ENCODE assay signal across 1 cellular context in the genomic region with DNA sequence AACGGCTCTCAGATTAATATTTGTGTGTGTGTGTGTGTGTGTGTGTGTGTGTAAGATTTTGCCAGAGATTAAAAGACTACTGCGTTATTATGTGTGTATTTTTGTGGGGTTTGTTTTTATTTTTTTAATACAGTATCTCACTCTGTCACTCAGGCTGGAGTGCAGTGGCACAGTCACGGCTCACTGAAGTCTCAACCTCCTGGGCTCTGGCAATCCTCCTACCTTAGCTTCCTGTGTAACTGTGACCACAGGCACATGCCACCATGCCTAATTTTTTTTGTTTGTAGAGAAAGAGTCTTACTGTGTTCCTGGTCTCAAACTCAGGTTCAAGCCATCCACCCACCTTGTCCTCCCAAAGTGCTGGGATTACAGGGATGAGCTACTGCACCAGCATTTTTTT.
TF ChIP-seq lines count a peak whose summit lies in the region.

No MANE protein-coding gene starts in this region.

TF ChIP-seq in SK-N-SH, 30 proteins besides CTCF, POLR2A, EP300 and RAD21 (continued from another document):
- TF ChIP-seq, protein P1, sequence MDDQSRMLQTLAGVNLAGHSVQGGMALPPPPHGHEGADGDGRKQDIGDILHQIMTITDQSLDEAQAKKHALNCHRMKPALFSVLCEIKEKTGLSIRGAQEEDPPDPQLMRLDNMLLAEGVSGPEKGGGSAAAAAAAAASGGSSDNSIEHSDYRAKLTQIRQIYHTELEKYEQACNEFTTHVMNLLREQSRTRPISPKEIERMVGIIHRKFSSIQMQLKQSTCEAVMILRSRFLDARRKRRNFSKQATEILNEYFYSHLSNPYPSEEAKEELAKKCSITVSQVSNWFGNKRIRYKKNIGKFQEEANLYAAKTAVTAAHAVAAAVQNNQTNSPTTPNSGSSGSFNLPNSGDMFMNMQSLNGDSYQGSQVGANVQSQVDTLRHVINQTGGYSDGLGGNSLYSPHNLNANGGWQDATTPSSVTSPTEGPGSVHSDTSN (IDR thresholded peaks at IDR 0.05) = no peak
- TF ChIP-seq TCF12 (IDR thresholded peaks at IDR 0.05) = no peak
- no peak for TF ChIP-seq MXI1 (IDR thresholded peaks at IDR 0.05; ENCODE audit: low read depth, low read length)
- TF ChIP-seq ELF1 (IDR thresholded peaks at IDR 0.05) = no peak
- TF ChIP-seq EZH2phosphoT487 (IDR thresholded peaks at IDR 0.05; ENCODE audit: borderline replicate concordance, low read depth) = no peak
- TF ChIP-seq FOXJ3 (CRISPR knock-in tag; IDR thresholded peaks at IDR 0.05) = no peak
- TF ChIP-seq, protein P2, sequence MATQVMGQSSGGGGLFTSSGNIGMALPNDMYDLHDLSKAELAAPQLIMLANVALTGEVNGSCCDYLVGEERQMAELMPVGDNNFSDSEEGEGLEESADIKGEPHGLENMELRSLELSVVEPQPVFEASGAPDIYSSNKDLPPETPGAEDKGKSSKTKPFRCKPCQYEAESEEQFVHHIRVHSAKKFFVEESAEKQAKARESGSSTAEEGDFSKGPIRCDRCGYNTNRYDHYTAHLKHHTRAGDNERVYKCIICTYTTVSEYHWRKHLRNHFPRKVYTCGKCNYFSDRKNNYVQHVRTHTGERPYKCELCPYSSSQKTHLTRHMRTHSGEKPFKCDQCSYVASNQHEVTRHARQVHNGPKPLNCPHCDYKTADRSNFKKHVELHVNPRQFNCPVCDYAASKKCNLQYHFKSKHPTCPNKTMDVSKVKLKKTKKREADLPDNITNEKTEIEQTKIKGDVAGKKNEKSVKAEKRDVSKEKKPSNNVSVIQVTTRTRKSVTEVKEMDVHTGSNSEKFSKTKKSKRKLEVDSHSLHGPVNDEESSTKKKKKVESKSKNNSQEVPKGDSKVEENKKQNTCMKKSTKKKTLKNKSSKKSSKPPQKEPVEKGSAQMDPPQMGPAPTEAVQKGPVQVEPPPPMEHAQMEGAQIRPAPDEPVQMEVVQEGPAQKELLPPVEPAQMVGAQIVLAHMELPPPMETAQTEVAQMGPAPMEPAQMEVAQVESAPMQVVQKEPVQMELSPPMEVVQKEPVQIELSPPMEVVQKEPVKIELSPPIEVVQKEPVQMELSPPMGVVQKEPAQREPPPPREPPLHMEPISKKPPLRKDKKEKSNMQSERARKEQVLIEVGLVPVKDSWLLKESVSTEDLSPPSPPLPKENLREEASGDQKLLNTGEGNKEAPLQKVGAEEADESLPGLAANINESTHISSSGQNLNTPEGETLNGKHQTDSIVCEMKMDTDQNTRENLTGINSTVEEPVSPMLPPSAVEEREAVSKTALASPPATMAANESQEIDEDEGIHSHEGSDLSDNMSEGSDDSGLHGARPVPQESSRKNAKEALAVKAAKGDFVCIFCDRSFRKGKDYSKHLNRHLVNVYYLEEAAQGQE (IDR thresholded peaks at IDR 0.05; ENCODE audit: low read depth, low read length) = no peak
- no peak for TF ChIP-seq RFX5 (IDR thresholded peaks at IDR 0.05; ENCODE audit: low read length)
- TF ChIP-seq MEF2A (IDR thresholded peaks at IDR 0.05; ENCODE audit: borderline replicate concordance, low read depth) = no peak
- no peak for TF ChIP-seq JUND (IDR thresholded peaks at IDR 0.05)
